Comparison of ENCODE assay signal across 9 cellular contexts in the genomic region with DNA sequence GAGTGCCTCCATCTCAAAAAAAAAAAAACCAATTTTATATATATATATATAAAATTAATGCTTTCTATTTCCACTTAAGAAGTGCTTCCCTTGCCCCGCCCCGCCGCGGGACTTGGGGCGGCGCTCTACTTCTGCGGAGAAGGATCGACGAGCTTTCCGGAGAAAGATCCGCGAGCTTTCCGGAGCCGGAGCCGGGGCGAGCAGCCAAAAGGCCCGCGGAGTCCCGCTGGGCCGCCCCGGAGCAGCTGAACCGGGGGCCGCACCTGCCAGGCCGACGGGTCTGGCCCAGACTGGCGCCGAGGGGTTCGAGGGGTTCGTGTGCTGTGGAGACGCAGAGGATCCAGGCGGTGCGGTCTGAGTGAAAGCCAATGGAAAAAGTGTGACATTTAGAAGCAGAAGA.
DNase-seq lines count a peak whose midpoint lies in the region; ATAC-seq lines count a peak whose summit lies in the region.
"Had no signal": no experiment of that assay in that cellular context is flagged by ENCODE, and none has a peak within 500 bp of the region (broad histone marks: within the 10 kb centered on the region; RNA-seq: fewer than 3 reads in every experiment).

No MANE protein-coding gene starts in this region.

- peak overlapping the region; percentile 32 to 71 for H3K4me3 Mint-ChIP-seq in stimulated activated naive CD8-positive, alpha-beta T cell treated with anti-CD3 and anti-CD28 coated beads, Interleukin-15, amount 100 ng/mL, for 72 hours

- H3K27ac Mint-ChIP-seq in stimulated activated naive CD8-positive, alpha-beta T cell treated with anti-CD3 and anti-CD28 coated beads, Interleukin-15, amount 100 ng/mL, for 72 hours = no peak overlapping the region

- H3K27me3 Mint-ChIP-seq in stimulated activated naive CD8-positive, alpha-beta T cell treated with anti-CD3 and anti-CD28 coated beads, Interleukin-15, amount 100 ng/mL, for 72 hours = peaks cover 68% of the 10 kb centered on the region

- peaks cover 18% of the 10 kb centered on the region for H3K4me1 Mint-ChIP-seq in stimulated activated naive CD8-positive, alpha-beta T cell treated with anti-CD3 and anti-CD28 coated beads, Interleukin-15, amount 100 ng/mL, for 72 hours

- peaks cover 15 to 21% of the 10 kb centered on the region in 2 donors for H3K9me3 Mint-ChIP-seq in stimulated activated naive CD8-positive, alpha-beta T cell treated with anti-CD3 and anti-CD28 coated beads, Interleukin-15, amount 100 ng/mL, for 72 hours

- no peak for ATAC-seq in stimulated activated naive CD8-positive, alpha-beta T cell treated with anti-CD3 and anti-CD28 coated beads, Interleukin-15, amount 100 ng/mL, for 72 hours
- ATAC-seq in GM21526 (IDR thresholded peaks at IDR 0.05; ENCODE audit: low FRiP score, unreplicated experiment) = no peak
- no peak for ATAC-seq in HG03175 (IDR thresholded peaks at IDR 0.05; ENCODE audit: unreplicated experiment)
- ATAC-seq: K562 had no signal

- DNase-seq in NOMO-1 treated with dmso at 0.1 percent for 144 hours (lab: John Stamatoyannopoulos, UW; ENCODE audit: unreplicated experiment) (peak; percentile 10), cerebellar cortex (ENCODE audit: low spot score) (peak; percentile 18), kidney tubule cell (ENCODE audit: low spot score) (peak; percentile 13), OCI-M2 (lab: John Stamatoyannopoulos, UW; ENCODE audit: unreplicated experiment) (no peak), NK-92 (lab: John Stamatoyannopoulos, UW; ENCODE audit: unreplicated experiment) (no peak)
- peak in 1 of 2 donors; percentile 7 for DNase-seq in stimulated activated naive CD8-positive, alpha-beta T cell treated with anti-CD3 and anti-CD28 coated beads, Interleukin-15, amount 100 ng/mL, for 72 hours

Comparison
In these comparisons a context has a peak if more than half of its experiments do, and no peak if none do; other contexts are left out.
1. DNase-seq: peak in NOMO-1 treated with dmso at 0.1 percent for 144 hours (single experiment), cerebellar cortex (single experiment) and kidney tubule cell (single experiment); none in OCI-M2 (single experiment) and NK-92 (single experiment).